Comparison of ENCODE assay signal across 27 cellular contexts in genomic region chr14:79910086-79910485, GRCh38.
DNase-seq lines count a peak whose midpoint lies in the region; TF ChIP-seq lines count a peak whose summit lies in the region.
"Had no signal": no experiment of that assay in that cellular context is flagged by ENCODE, and none has a peak within 500 bp of the region (broad histone marks: within the 10 kb centered on the region; RNA-seq: fewer than 3 reads in every experiment).

No MANE protein-coding gene starts in this region.

- H4K20me1 ChIP-seq in neural cell (ENCODE audit: insufficient read depth), result no peaks in the 10 kb centered on the region
- H4K20me1 ChIP-seq: BLaER1; BLaER1 treated with 17β-estradiol and CSF1 and Interleukin-3, amounts not matched to agents 10 nM and 100 nM had no signal

- H3K4me2 ChIP-seq in neural cell (ENCODE audit: low read length), result no peak overlapping the region
- H3K4me2 ChIP-seq: A549; BLaER1; BLaER1 treated with 17β-estradiol and CSF1 and Interleukin-3, amounts not matched to agents 10 nM and 100 nM had no signal

- DNase-seq in Peyer's patch, result no peak
- DNase-seq: 8988T; ACHN; AML-193; BE2C; C1 segment of cervical spinal cord; Caco-2; Calu3; CD4-positive, alpha-beta memory T cell; CD4-positive, alpha-beta T cell; CD4-positive, CD25-positive, alpha-beta regulatory T cell; CD8-positive, alpha-beta memory T cell; CD8-positive, alpha-beta T cell; COR-L47; DMS 273 treated with DMSO at 0.1 percent for 48 hours; DMS153; DMS53; DMS79; DMS79 treated with DMSO at 0.1 percent for 48 hours; DND-41; EL had no signal

- TF ChIP-seq CTCF in neural cell (IDR thresholded peaks at IDR 0.05; ENCODE audit: poor library complexity, severe bottlenecking) (no peak), Peyer's patch (IDR thresholded peaks at IDR 0.05) (no peak)

- H3K4me3 ChIP-seq in neural cell (ENCODE audit: low read length) (peak overlapping the region; percentile 4), Peyer's patch (no peak overlapping the region)
- H3K4me3 ChIP-seq: A549; BLaER1; BLaER1 treated with 17β-estradiol and CSF1 and Interleukin-3, amounts not matched to agents 10 nM and 100 nM had no signal

- TF ChIP-seq RAD21 in neural cell (conservative IDR thresholded peaks at IDR 0.05), result peak; percentile 8

- no peak overlapping the region for H2AFZ ChIP-seq in neural cell (ENCODE audit: low read depth, low read length)

- H3K27ac ChIP-seq in neural cell (ENCODE audit: low read length) (peak overlapping the region; percentile 67), Peyer's patch (no peak overlapping the region)
- H3K27ac ChIP-seq: 22Rv1; A549; BLaER1; BLaER1 treated with 17β-estradiol and CSF1 and Interleukin-3, amounts not matched to agents 10 nM and 100 nM; C4-2B had no signal

- H3K36me3 ChIP-seq in neural cell (ENCODE audit: insufficient read depth, low read length) (no peaks in the 10 kb centered on the region), Peyer's patch (no peaks in the 10 kb centered on the region)
- H3K36me3 ChIP-seq: BE2C; BLaER1; BLaER1 treated with 17β-estradiol and CSF1 and Interleukin-3, amounts not matched to agents 10 nM and 100 nM had no signal

- no peaks in the 10 kb centered on the region for H3K27me3 ChIP-seq in neural cell (ENCODE audit: insufficient read depth, low read depth, low read length)
- H3K27me3 ChIP-seq in Peyer's patch, result no peaks in the 10 kb centered on the region
- H3K27me3 ChIP-seq: BE2C; BLaER1; BLaER1 treated with 17β-estradiol and CSF1 and Interleukin-3, amounts not matched to agents 10 nM and 100 nM had no signal

- H3K9ac ChIP-seq in neural cell (ENCODE audit: low read length), result no peak overlapping the region
- H3K9ac ChIP-seq: BLaER1; BLaER1 treated with 17β-estradiol and CSF1 and Interleukin-3, amounts not matched to agents 10 nM and 100 nM had no signal

- no peaks in the 10 kb centered on the region for H3K4me1 ChIP-seq in Peyer's patch
- H3K4me1 ChIP-seq: A549; BE2C; BLaER1; BLaER1 treated with 17β-estradiol and CSF1 and Interleukin-3, amounts not matched to agents 10 nM and 100 nM had no signal

- no peaks in the 10 kb centered on the region for H3K79me2 ChIP-seq in neural cell (replicated peaks; ENCODE audit: insufficient read depth, low read length)

- TF ChIP-seq POLR2A in Peyer's patch (IDR thresholded peaks at IDR 0.05), result no peak

- no peaks in the 10 kb centered on the region for H3F3A ChIP-seq in neural cell (ENCODE audit: insufficient read depth, low read length, poor library complexity, severe bottlenecking)

- no peaks in the 10 kb centered on the region for H3K9me2 ChIP-seq in neural cell (ENCODE audit: insufficient read depth, low read length)

- peak; percentile 93 for TF ChIP-seq EP300 in neural cell (conservative IDR thresholded peaks at IDR 0.05; ENCODE audit: poor library complexity, severe bottlenecking)

- H3K9me3 ChIP-seq in neural cell (ENCODE audit: low read length) (no peaks in the 10 kb centered on the region), Peyer's patch (no peaks in the 10 kb centered on the region)
- H3K9me3 ChIP-seq: A549; BE2C; BLaER1; BLaER1 treated with 17β-estradiol and CSF1 and Interleukin-3, amounts not matched to agents 10 nM and 100 nM had no signal

TF ChIP-seq in neural cell, 6 proteins besides CTCF, POLR2A, EP300 and RAD21:
- TF ChIP-seq REST (IDR thresholded peaks at IDR 0.05; ENCODE audit: borderline replicate concordance), result peak; percentile 33
- no peak for TF ChIP-seq TAF1 (IDR thresholded peaks at IDR 0.05; ENCODE audit: low read depth)
- TF ChIP-seq POLR2AphosphoS5 (IDR thresholded peaks at IDR 0.05), result peak; percentile 77
- TF ChIP-seq MXI1 (conservative IDR thresholded peaks at IDR 0.05; ENCODE audit: poor library complexity, severe bottlenecking), result peak; percentile 27
